17 cellular contexts compared by ENCODE assay signal in the genomic region with DNA sequence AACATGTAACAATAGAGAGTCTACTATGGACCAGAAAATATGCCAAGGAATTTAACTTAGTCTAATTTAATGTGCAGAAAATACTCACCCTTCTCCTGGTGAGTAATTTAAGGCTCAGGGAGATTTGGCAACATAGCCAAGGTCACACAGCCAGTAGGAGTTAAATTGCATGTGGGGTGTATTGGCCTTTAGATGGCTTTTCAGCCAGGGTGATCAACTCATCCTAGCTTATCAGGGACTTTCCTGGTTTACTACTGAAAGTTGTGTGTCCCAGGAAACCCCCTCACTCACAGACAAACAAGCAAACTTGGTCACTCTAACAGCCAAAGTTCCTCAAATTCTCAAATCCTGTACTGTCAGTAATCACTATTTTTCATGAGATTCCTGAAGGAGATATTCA. TPM values are rescaled to one million over a fixed set of nuclear protein-coding genes. Genes with fewer than 3 reads are reported as not detected.
DNase-seq lines count a peak whose midpoint lies in the region; ATAC-seq, FAIRE-seq and TF ChIP-seq lines count a peak whose summit lies in the region.
"Had no signal": no experiment of that assay in that cellular context is flagged by ENCODE, and none has a peak within 500 bp of the region (broad histone marks: within the 10 kb centered on the region; RNA-seq: fewer than 3 reads in every experiment).

No MANE protein-coding gene starts in this region.

- CTCF ChIA-PET in OCI-LY7 (lab: Charles Lee; ENCODE audit: unreplicated experiment), result no interaction called here
- CTCF ChIA-PET in A673 (lab: Charles Lee), result no interaction called here

- H3K27ac ChIP-seq in OCI-LY7 (ENCODE audit: low read depth, low read length, poor library complexity, severe bottlenecking) (no peak overlapping the region), foreskin keratinocyte (peak overlapping the region; percentile 37), A673 (ENCODE audit: low read depth, low read length, poor library complexity, severe bottlenecking) (no peak overlapping the region)
- H3K27ac ChIP-seq: uterus had no signal

- H3K79me2 ChIP-seq in OCI-LY7 (ENCODE audit: insufficient read depth, low read depth, low read length), result no peaks in the 10 kb centered on the region

- no peak overlapping the region for H3K4me2 ChIP-seq in OCI-LY7 (ENCODE audit: low read length)

- TF ChIP-seq POLR2A in GM12892 (IDR thresholded peaks at IDR 0.05; ENCODE audit: low read depth, low read length), result no peak

- DNase-seq in GM12892 (ENCODE audit: insufficient read length), result no peak
- DNase-seq in OCI-LY7 (ENCODE audit: low spot score), result no peak
- peak in 1 of 2 donors; percentile 15 for DNase-seq in foreskin keratinocyte
- DNase-seq in stimulated activated CD4-positive, alpha-beta T cell treated with anti-CD3 and anti-CD28 coated beads, Interleukin-2, amount 100 ng/mL, for 48 hours, result no peak
- DNase-seq in NCI-H1417 treated with DMSO at 0.1 percent for 48 hours (lab: John Stamatoyannopoulos, UW), result no peak
- DNase-seq in A673 (ENCODE audit: low spot score), result no peak
- DNase-seq in SK-N-DZ (ENCODE audit: low spot score), result no peak
- DNase-seq: activated CD4-positive, alpha-beta T cell treated with anti-CD3 and anti-CD28 coated beads, Interleukin-2, amount 50 U/mL, for 4 hours; activated T-cell treated with anti-CD3 and anti-CD28 coated beads, Interleukin-2, amount 50 U/mL, for 48 hours; CD8-positive, alpha-beta memory T cell; erythroblast; kidney glomerular epithelial cell; NCI-H69; occipital lobe; uterus had no signal

- H3K9me3 ChIP-seq in OCI-LY7 (ENCODE audit: low read length) (no peaks in the 10 kb centered on the region), A673 (ENCODE audit: low read depth, low read length, poor library complexity, severe bottlenecking) (no peaks in the 10 kb centered on the region)
- H3K9me3 ChIP-seq: uterus had no signal

- H3K27me3 ChIP-seq in foreskin keratinocyte, result no peaks in the 10 kb centered on the region
- H3K27me3 ChIP-seq in A673 (replicated peaks; ENCODE audit: insufficient read depth, low read depth, low read length, poor library complexity), result no peaks in the 10 kb centered on the region
- H3K27me3 ChIP-seq: uterus had no signal

- peak; percentile 5 for FAIRE-seq in GM12892 (lab: Jason Lieb, UNC)
- FAIRE-seq: colon had no signal

- no TSS peak for BruUV-seq in OCI-LY7 (replicated peaks; lab: Mats Ljungman, UMichigan)
- BruUV-seq in A673 (replicated peaks; lab: Mats Ljungman, UMichigan), result no TSS peak

- ATAC-seq in HG02623 (IDR thresholded peaks at IDR 0.05; ENCODE audit: unreplicated experiment) (peak; percentile 25), foreskin keratinocyte (peak; percentile 9)

- H3K4me3 ChIP-seq in OCI-LY7 (ENCODE audit: low read depth, low read length, poor library complexity, severe bottlenecking) (no peak overlapping the region), A673 (ENCODE audit: low read depth, low read length, poor library complexity, severe bottlenecking) (no peak overlapping the region)
- H3K4me3 ChIP-seq: uterus had no signal

- POLR2A ChIA-PET in OCI-LY7 (lab: Charles Lee), result interaction anchor here (1.4 to 3.2 kb wide), 2 partner anchors 121 kb away, joined by 4 to 23 read pairs; partner anchors contain the start of gene DIPK2A
- POLR2A ChIA-PET in A673 (lab: Charles Lee; ENCODE audit: low non-redundant PET), result no interaction called here

- no peaks in the 10 kb centered on the region for H4K20me1 ChIP-seq in OCI-LY7 (ENCODE audit: insufficient read depth, low read length)

- H3K4me1 ChIP-seq in OCI-LY7 (ENCODE audit: insufficient read depth, low read length, poor library complexity, severe bottlenecking), result peaks cover 22% of the 10 kb centered on the region
- H3K4me1 ChIP-seq in foreskin keratinocyte, result peaks cover 17% of the 10 kb centered on the region
- H3K4me1 ChIP-seq in A673 (ENCODE audit: insufficient read depth, low read length, poor library complexity, severe bottlenecking), result peaks cover 16% of the 10 kb centered on the region
- H3K4me1 ChIP-seq: uterus had no signal

- intact Hi-C loops in OCI-LY7 (cut with micrococcal nuclease; ENCODE audit: unreplicated experiment), result no loop called here
- intact Hi-C loops in A673 (cut with micrococcal nuclease; ENCODE audit: unreplicated experiment), result no loop called here

- TF ChIP-seq CTCF in OCI-LY7 (conservative IDR thresholded peaks at IDR 0.05; ENCODE audit: low read length), result no peak
- no peak for TF ChIP-seq CTCF in foreskin keratinocyte (conservative IDR thresholded peaks at IDR 0.05)
- no peak for TF ChIP-seq CTCF in A673 (conservative IDR thresholded peaks at IDR 0.05; ENCODE audit: low read depth, low read length)

- no peaks in the 10 kb centered on the region for H3K36me3 ChIP-seq in OCI-LY7 (ENCODE audit: insufficient read depth, low read length)
- H3K36me3 ChIP-seq in A673 (ENCODE audit: insufficient read depth, low read length, poor library complexity, severe bottlenecking), result no peaks in the 10 kb centered on the region
- H3K36me3 ChIP-seq: uterus had no signal

- H3K9me2 ChIP-seq in OCI-LY7 (ENCODE audit: insufficient read depth, low read length), result no peaks in the 10 kb centered on the region

- H2AFZ ChIP-seq in OCI-LY7 (ENCODE audit: low read length), result peak overlapping the region; percentile 100; the same call in 1 of the 2 replicates

RNA-seq across cellular contexts. Expression of gene SLC9A9, which starts 2.6 kb away (rescaled TPM):
- polyA plus RNA-seq in GM12892 (2012; ENCODE audit: missing spikeins), result 19.0 TPM
- 7.7 and 14.8 TPM in 2 replicates for total RNA-seq in OCI-LY7 (2014; rRNA removed; shearing (Covaris generic))
- total RNA-seq in OCI-LY7 (2022) (7.0 and 9.3 TPM in 2 replicates), foreskin keratinocyte (1.9 and 2.0 TPM in 2 replicates), A673 (2021) (1.4 and 2.0 TPM in 2 replicates)
- polyA plus RNA-seq in foreskin keratinocyte, result 1.3 and 1.4 TPM in 2 replicates
- 1.2 and 3.3 TPM in 2 replicates for polyA plus RNA-seq in SK-N-DZ (2014; cell fraction: cytosol; rRNA removed)
- 0.14 and 5.7 TPM in 2 replicates for polyA plus RNA-seq in SK-N-DZ (2014; cell fraction: nucleus; rRNA removed)
